17 cellular contexts compared by ENCODE assay signal in the genomic region with DNA sequence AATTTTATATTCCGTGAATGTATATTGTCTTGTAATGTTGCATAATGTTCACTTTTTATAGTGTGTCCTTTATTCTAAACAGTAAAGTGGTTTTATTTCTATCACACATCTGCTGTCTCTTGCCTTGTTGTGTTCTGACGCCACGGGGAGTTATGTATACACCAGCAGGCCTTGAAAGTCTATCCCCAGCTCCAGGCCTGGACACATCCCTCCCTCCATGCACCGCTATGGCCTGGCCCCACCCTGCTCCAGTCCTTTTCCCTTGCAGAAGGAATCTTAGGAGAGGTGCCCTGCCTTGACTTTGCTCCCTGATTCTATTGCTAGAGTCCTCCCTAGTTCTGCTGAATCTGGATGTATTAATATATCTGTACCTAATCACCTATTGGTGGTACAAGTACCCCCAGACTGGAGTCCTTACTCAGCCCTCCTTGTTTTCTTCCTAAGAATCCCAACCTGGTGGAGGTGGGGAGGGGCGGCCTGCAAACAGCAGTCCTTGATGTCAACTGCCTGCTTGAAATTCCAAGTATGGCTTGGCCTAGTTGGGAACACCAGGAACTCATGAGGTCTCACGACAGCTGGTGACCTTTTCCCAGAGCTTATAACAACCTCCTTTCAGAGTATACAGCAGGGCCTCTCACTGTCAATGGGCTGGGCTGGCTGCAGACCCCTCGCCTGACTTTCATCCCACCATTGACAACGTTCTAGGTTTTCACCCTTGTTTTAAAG.
"Had no signal": no experiment of that assay in that cellular context is flagged by ENCODE, and none has a peak within 500 bp of the region (broad histone marks: within the 10 kb centered on the region; RNA-seq: fewer than 3 reads in every experiment).

No MANE protein-coding gene starts in this region.

- H3K27ac ChIP-seq: ascending aorta, hepatocyte, ovary, VCaP had no signal

- ATAC-seq: left colon, SK-N-SH treated with all-trans-retinoic acid at 6 μM for 48 hours had no signal

- H3K4me3 ChIP-seq: ascending aorta, hepatocyte, lung, ovary had no signal

- H3K4me2 ChIP-seq: hepatocyte had no signal

- DNase-seq: activated CD4-positive, CD25-positive, alpha-beta regulatory T cell treated with anti-CD3 and anti-CD28 coated beads, Interleukin-2, amount 50 U/mL, for 72 hours; activated CD8-positive, alpha-beta memory T cell treated with anti-CD3 and anti-CD28 coated beads for 24 hours; activated CD8-positive, alpha-beta memory T cell treated with anti-CD3 and anti-CD28 coated beads, Interleukin-2, amount 50 U/mL, for 48 hours; activated gamma-delta T cell; effector CD4-positive, alpha-beta T cell; left colon; midbrain; ovary; stimulated activated CD4-positive, alpha-beta T cell treated with anti-CD3 and anti-CD28 coated beads, Interleukin-12 subunit alpha, Interleukin-12 subunit beta, amount 100 ng/mL, for 4 hours; stimulated activated CD4-positive, alpha-beta T cell treated with anti-CD3 and anti-CD28 coated beads, Interleukin-1b, Interleukin-23, amount 100 ng/mL, for 48 hours; T-helper 1 cell; T-helper 9 cell had no signal

- H3K4me1 ChIP-seq: ascending aorta had no signal

- H3K9me3 ChIP-seq: ascending aorta, ovary had no signal

- H2AFZ ChIP-seq: hepatocyte had no signal

- H3K27me3 ChIP-seq: ascending aorta, hepatocyte, ovary had no signal

- H3K36me3 ChIP-seq: ovary had no signal
